17 cellular contexts compared by ENCODE assay signal in the genomic region with DNA sequence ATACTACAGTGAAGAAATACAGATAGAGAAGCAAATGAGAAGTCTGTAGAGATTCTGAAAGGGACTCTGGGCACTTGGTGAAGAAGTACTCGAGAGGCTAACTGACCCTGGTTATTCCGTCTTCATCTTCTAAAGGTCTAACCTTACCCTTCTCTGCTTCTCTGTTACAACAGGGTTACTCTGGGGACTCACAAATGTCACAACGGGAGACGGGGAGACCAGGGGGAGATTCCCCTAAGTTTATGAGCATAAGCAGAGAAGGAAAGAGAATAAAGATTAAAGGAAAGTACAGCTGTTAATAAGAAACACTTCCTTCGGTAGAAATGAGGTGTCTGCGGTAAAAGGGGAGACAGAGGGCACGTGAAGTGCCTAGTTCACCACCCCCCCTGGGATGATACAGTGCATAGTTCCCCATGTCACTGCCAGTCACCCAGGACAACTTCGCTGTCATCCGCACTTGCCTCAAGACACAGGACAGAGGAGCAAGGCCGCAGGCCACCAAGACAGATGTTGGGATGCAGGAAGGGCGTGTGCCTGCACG.
DNase-seq lines count a peak whose midpoint lies in the region; ATAC-seq and TF ChIP-seq lines count a peak whose summit lies in the region.
"Had no signal": no experiment of that assay in that cellular context is flagged by ENCODE, and none has a peak within 500 bp of the region (broad histone marks: within the 10 kb centered on the region; RNA-seq: fewer than 3 reads in every experiment).

No MANE protein-coding gene starts in this region.

- peak overlapping the region; percentile 64 for H3K27ac ChIP-seq in OCI-LY3 (ENCODE audit: low read length)
- H3K27ac ChIP-seq in right cardiac atrium (ENCODE audit: low read length): peak overlapping the region; percentile 50
- peak overlapping the region; percentile 9 for H3K27ac ChIP-seq in skeletal muscle tissue (ENCODE audit: low read depth, low read length)

- H3K4me1 Mint-ChIP-seq in brain: peaks cover 37% of the 10 kb centered on the region

- H3K9me3 Mint-ChIP-seq in brain: no peaks in the 10 kb centered on the region
- H3K9me3 Mint-ChIP-seq: activated naive CD4-positive, alpha-beta T cell treated with anti-CD3 and anti-CD28 coated beads, Interleukin-2, amount 50 U/mL, for 72 hours; naive thymus-derived CD4-positive, alpha-beta T cell had no signal

- intact Hi-C loops in right cardiac atrium (cut with DNase I): loop anchor here in 1 of 4 donors (10.0 kb wide), 2 partner anchors 82 to 382 kb away; no protein-coding TSS in a partner anchor

- H3K4me3 ChIP-seq in OCI-LY3 (ENCODE audit: low read length) (peak overlapping the region; percentile 64), right cardiac atrium (ENCODE audit: low read length) (no peak overlapping the region), skeletal muscle tissue (ENCODE audit: low read length in 3 of 3) (no peak overlapping the region)

- 81% methylated on average over 12 of the region's 12 CpGs for WGBS in right cardiac atrium

- H3K27me3 Mint-ChIP-seq in brain: no peaks in the 10 kb centered on the region

- DNase-seq in right cardiac atrium (no peak), NCI-H446 treated with DMSO at 0.1 percent for 48 hours (lab: John Stamatoyannopoulos, UW) (no peak)
- no peak for DNase-seq in activated CD4-positive, CD25-positive, alpha-beta regulatory T cell (lab: John Stamatoyannopoulos, UW)
- DNase-seq in stimulated activated naive CD8-positive, alpha-beta T cell treated with anti-CD3 and anti-CD28 coated beads, Interleukin-15, Interleukin-2, amounts not matched to agents 100 U/mL and 50 U/mL, for 24 hours: no peak
- DNase-seq: activated CD4-positive, alpha-beta T cell treated with anti-CD3 and anti-CD28 coated beads, Interleukin-2, amount 50 U/mL, for 4 hours; activated T-cell treated with anti-CD3 and anti-CD28 coated beads for 4 hours; EL; erythroblast; MV-4-11; NCI-H2029; NK-92 treated with Interleukin-12 subunit alpha and Interleukin-12 subunit beta, amount 100 ng/mL, for 24 hours; posterior cingulate gyrus had no signal

- H3K4me2 ChIP-seq in OCI-LY3 (ENCODE audit: low read length): peak overlapping the region; percentile 87

- peak overlapping the region in 4 of 5 experiments; percentile 28 to 71 (median 48) for H3K27ac Mint-ChIP-seq in brain
- H3K27ac Mint-ChIP-seq: activated naive CD4-positive, alpha-beta T cell treated with anti-CD3 and anti-CD28 coated beads, Interleukin-2, amount 50 U/mL, for 72 hours had no signal

- 0 out of 2 replicates have a peak, but pooled peaks cover 3% of the 10 kb centered on the region for H3K27me3 ChIP-seq in OCI-LY3 (ENCODE audit: low read depth, low read length)
- no peaks in the 10 kb centered on the region for H3K27me3 ChIP-seq in right cardiac atrium (ENCODE audit: control insufficient read depth, insufficient read depth)
- H3K27me3 ChIP-seq in skeletal muscle tissue (ENCODE audit: control insufficient read depth in 3 of 3, insufficient read depth in 3 of 3, low read length in 3 of 3): no peaks in the 10 kb centered on the region

- H3K9ac ChIP-seq in OCI-LY3 (ENCODE audit: low read length) (peak overlapping the region; percentile 24; the same call in 1 of the 2 replicates), skeletal muscle tissue (ENCODE audit: low read depth in 1 of 3, low read length in 3 of 3) (peak overlapping the region in 2 of 3 donors; percentile 45 to 48)

- peak; percentile 10 to 31 for ATAC-seq in right cardiac atrium
- ATAC-seq in stimulated activated naive CD8-positive, alpha-beta T cell treated with anti-CD3 and anti-CD28 coated beads, Interleukin-15, Interleukin-2, amounts not matched to agents 100 U/mL and 50 U/mL, for 24 hours: no peak
- ATAC-seq: activated naive CD4-positive, alpha-beta T cell treated with anti-CD3 and anti-CD28 coated beads, Interleukin-2, amount 50 U/mL, for 72 hours; naive thymus-derived CD4-positive, alpha-beta T cell had no signal

- H3K9me3 ChIP-seq in OCI-LY3 (ENCODE audit: insufficient read depth, low read length) (no peaks in the 10 kb centered on the region), right cardiac atrium (ENCODE audit: control insufficient read depth, low read length) (no peaks in the 10 kb centered on the region), skeletal muscle tissue (ENCODE audit: control insufficient read depth in 3 of 3, low read length in 3 of 3) (no peaks in the 10 kb centered on the region)

- no peak for TF ChIP-seq CTCF in OCI-LY3 (IDR thresholded peaks at IDR 0.05; ENCODE audit: low read depth, low read length)
- TF ChIP-seq CTCF in brain (conservative IDR thresholded peaks at IDR 0.05): no peak

- H2AFZ ChIP-seq in OCI-LY3 (ENCODE audit: low read depth, low read length): no peak overlapping the region

- H3K36me3 ChIP-seq in OCI-LY3 (replicated peaks; ENCODE audit: low read depth, low read length) (peaks cover 22% of the 10 kb centered on the region), skeletal muscle tissue (ENCODE audit: control insufficient read depth in 3 of 3, insufficient read depth in 3 of 3, low read length in 3 of 3) (peaks cover 17 to 29% (median 20%) of the 10 kb centered on the region in 3 donors)

- peaks cover 42% of the 10 kb centered on the region for H3K36me3 Mint-ChIP-seq in brain

- peaks cover 71% of the 10 kb centered on the region for H3K4me1 ChIP-seq in OCI-LY3 (ENCODE audit: low read length)
- H3K4me1 ChIP-seq in right cardiac atrium (ENCODE audit: control insufficient read depth, insufficient read depth, low read length): peaks cover 3% of the 10 kb centered on the region
- H3K4me1 ChIP-seq in skeletal muscle tissue (ENCODE audit: control insufficient read depth in 3 of 3, insufficient read depth in 3 of 3, low read length in 3 of 3): peaks cover 12 to 23% (median 12%) of the 10 kb centered on the region in 3 donors

- H4K20me1 ChIP-seq in OCI-LY3 (ENCODE audit: insufficient read depth, low read length): peaks cover 65% of the 10 kb centered on the region

- H3K4me3 Mint-ChIP-seq in brain: no peak overlapping the region

- H3K79me2 ChIP-seq in OCI-LY3 (ENCODE audit: low read length): peaks cover 47% of the 10 kb centered on the region

Comparison
In these comparisons a context has a peak if more than half of its experiments do, and no peak if none do; other contexts are left out.
1. H3K27ac ChIP-seq: peak in every context shown above with its lines; median percentile 64 in OCI-LY3; 50 in right cardiac atrium; 9 in skeletal muscle tissue.